In genomic region chr2:120312861-120313694, GRCh38 we compare ENCODE assay signal across 1 cellular context.
TF ChIP-seq lines count a peak whose summit lies in the region.

No MANE protein-coding gene starts in this region.

TF ChIP-seq in H1, 55 proteins besides CTCF, POLR2A, EP300 and RAD21 (continued from another document):
- TF ChIP-seq SIN3A (conservative IDR thresholded peaks at IDR 0.05 in 1 of 2, IDR thresholded peaks at IDR 0.05 in 1 of 2; ENCODE audit: low read depth in 1 of 2, low read length in 2 of 2) = 0 out of 4 replicates have a peak, but pooled peaks of 1 of the 2 experiments have one; percentile 37
- 0 out of 2 replicates have a peak, but pooled peaks have one; percentile 21 for TF ChIP-seq CREB1 (IDR thresholded peaks at IDR 0.05)
- peak; percentile 59 for TF ChIP-seq MAX (IDR thresholded peaks at IDR 0.05)
- TF ChIP-seq POLR2AphosphoS5 (IDR thresholded peaks at IDR 0.05; ENCODE audit: low read depth, low read length) = no peak
- no peak for TF ChIP-seq NRF1 (IDR thresholded peaks at IDR 0.05; ENCODE audit: low read depth, low read length)
- TF ChIP-seq, protein P1, sequence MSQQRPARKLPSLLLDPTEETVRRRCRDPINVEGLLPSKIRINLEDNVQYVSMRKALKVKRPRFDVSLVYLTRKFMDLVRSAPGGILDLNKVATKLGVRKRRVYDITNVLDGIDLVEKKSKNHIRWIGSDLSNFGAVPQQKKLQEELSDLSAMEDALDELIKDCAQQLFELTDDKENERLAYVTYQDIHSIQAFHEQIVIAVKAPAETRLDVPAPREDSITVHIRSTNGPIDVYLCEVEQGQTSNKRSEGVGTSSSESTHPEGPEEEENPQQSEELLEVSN (IDR thresholded peaks at IDR 0.05) = no peak
- TF ChIP-seq ASH2L (IDR thresholded peaks at IDR 0.05; ENCODE audit: low read length) = peak; percentile 13
- no peak for TF ChIP-seq KDM1A (IDR thresholded peaks at IDR 0.05; ENCODE audit: borderline replicate concordance, low read length)
- TF ChIP-seq TAF7 (optimal IDR thresholded peaks at IDR 0.05; ENCODE audit: borderline replicate concordance, low read depth, low read length) = no peak
- TF ChIP-seq JUN (IDR thresholded peaks at IDR 0.05; ENCODE audit: low read depth, low read length) = no peak
- TF ChIP-seq SUZ12 (IDR thresholded peaks at IDR 0.05; ENCODE audit: low read length) = peak; percentile 29; the same call in 1 of the 2 replicates
